ENCODE assay signal across 9 cellular contexts in the genomic region with DNA sequence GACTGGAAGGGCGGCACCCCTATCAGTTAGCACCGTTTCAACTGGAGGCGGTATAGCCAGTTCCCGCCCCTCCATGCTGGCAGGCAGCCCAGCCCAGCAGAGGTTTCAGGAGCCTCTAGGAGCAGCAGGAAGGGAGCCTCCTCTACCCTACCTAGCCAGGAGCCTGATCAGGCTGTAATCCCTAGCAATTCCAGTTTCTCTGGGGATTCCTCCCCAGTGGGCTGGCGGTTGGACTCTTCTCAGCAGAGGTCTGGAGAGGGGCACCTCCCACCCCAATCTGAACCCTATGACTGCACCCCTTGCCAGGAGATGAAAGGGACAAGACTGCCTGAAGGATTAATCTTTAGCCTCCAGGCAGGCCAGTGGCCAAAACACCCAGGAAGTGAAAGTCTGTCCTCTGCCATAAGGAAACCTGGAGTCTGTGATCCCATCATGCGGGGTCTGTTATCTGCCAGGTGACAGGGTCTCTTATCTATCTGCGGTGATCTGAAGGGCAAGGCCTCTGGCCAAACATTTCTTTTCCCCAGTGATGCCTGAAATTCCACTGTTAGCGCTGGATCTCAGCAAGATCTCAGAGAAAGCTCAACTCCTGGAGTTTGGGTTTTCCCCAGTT. TPM values are rescaled to one million over a fixed set of nuclear protein-coding genes. Genes with fewer than 3 reads are reported as not detected.
DNase-seq lines count a peak whose midpoint lies in the region; ATAC-seq, FAIRE-seq and TF ChIP-seq lines count a peak whose summit lies in the region.
"Had no signal": no experiment of that assay in that cellular context is flagged by ENCODE, and none has a peak within 500 bp of the region (broad histone marks: within the 10 kb centered on the region; RNA-seq: fewer than 3 reads in every experiment).

No MANE protein-coding gene starts in this region.

- ATAC-seq in HG03565 (IDR thresholded peaks at IDR 0.05; ENCODE audit: unreplicated experiment) (no peak), GM21360 (IDR thresholded peaks at IDR 0.05; ENCODE audit: unreplicated experiment) (no peak)
- ATAC-seq: activated CD8-positive, alpha-beta T cell treated with anti-CD3 and anti-CD28 coated beads for 36 hours had no signal

- H3K9me3 ChIP-seq in MG63 (no peaks in the 10 kb centered on the region), mesodermal cell (ENCODE audit: control insufficient read depth, low read length) (no peaks in the 10 kb centered on the region)

- DNase-seq in D341Med (ENCODE audit: low spot score) (peak; percentile 58), MG63 (peak; percentile 34), amniotic epithelial cell (ENCODE audit: low read depth) (peak; percentile 23), GM10248 (ENCODE audit: extremely low spot score) (no peak), GM12892 (ENCODE audit: insufficient read length) (no peak)
- DNase-seq: activated CD8-positive, alpha-beta T cell treated with anti-CD3 and anti-CD28 coated beads for 36 hours had no signal

- H3K27me3 ChIP-seq in MG63: no peaks in the 10 kb centered on the region

- H3K4me1 ChIP-seq in mesodermal cell (ENCODE audit: control insufficient read depth, insufficient read depth, low read length, poor library complexity, severe bottlenecking): peaks cover 14% of the 10 kb centered on the region

- peak overlapping the region; percentile 62 for H3K27ac ChIP-seq in mesodermal cell (ENCODE audit: low read depth, low read length, severe bottlenecking)

- CTCF ChIA-PET in GM10248 (lab: Yijun Ruan, JAX): no interaction called here

- POLR2A ChIA-PET in GM10248 (lab: Yijun Ruan, JAX): no interaction called here

- TF ChIP-seq CTCF in GM10248 (IDR thresholded peaks at IDR 0.05; ENCODE audit: control extremely low read depth, extremely low read depth, low read depth, missing control alignments): no peak

- FAIRE-seq in GM12892 (lab: Jason Lieb, UNC): no peak

- H3K4me3 ChIP-seq in MG63 (no peak overlapping the region), mesodermal cell (ENCODE audit: extremely low read depth, insufficient read depth, low read length, poor library complexity, severe bottlenecking) (no peak overlapping the region)

- no peak for TF ChIP-seq POLR2A in GM12892 (IDR thresholded peaks at IDR 0.05; ENCODE audit: low read depth, low read length)

- H3K36me3 ChIP-seq in MG63 (no peaks in the 10 kb centered on the region), mesodermal cell (ENCODE audit: control insufficient read depth, insufficient read depth, low read length) (no peaks in the 10 kb centered on the region)

- WGBS in mesodermal cell (ENCODE audit: insufficient coverage in 2 of 2), 2 experiments: 25 to 37% methylated on average over 7 of the region's 8 CpGs

RNA-seq across cellular contexts. Expression of a gene that starts 4.9 kb away (rescaled TPM):
- total RNA-seq in MG63 (2014; rRNA removed; shearing (Covaris generic); ENCODE audit: low replicate concordance): not detected in 2 replicates
- 2.0 TPM for polyA plus RNA-seq in mesodermal cell (2013, experiment 1 of 2)
- polyA plus RNA-seq in mesodermal cell (2013, experiment 2 of 2): 3.1 TPM
- polyA plus RNA-seq in GM12892 (2012; ENCODE audit: missing spikeins): 2.9 TPM

Comparison
In these comparisons a context has a peak if more than half of its experiments do, and no peak if none do; other contexts are left out.
1. DNase-seq: peak in D341Med (single experiment), MG63 (single experiment) and amniotic epithelial cell (single experiment); none in GM10248 (single experiment) and GM12892 (single experiment).